Comparison of ENCODE assay signal across 7 cellular contexts in genomic region chr4:110196871-110197420, GRCh38. TPM values are rescaled to one million over a fixed set of nuclear protein-coding genes. Genes with fewer than 3 reads are reported as not detected.
DNase-seq lines count a peak whose midpoint lies in the region; ATAC-seq and TF ChIP-seq lines count a peak whose summit lies in the region.

No MANE protein-coding gene starts in this region.

- H3K36me3 ChIP-seq in endodermal cell (ENCODE audit: control insufficient read depth, insufficient read depth, low read length), result peaks cover 10% of the 10 kb centered on the region

- H3K27me3 Mint-ChIP-seq in endodermal cell (ENCODE audit: insufficient read depth) (no peaks in the 10 kb centered on the region), mesothelial cell of epicardium (ENCODE audit: low read depth) (no peaks in the 10 kb centered on the region)

- H3K27ac Mint-ChIP-seq in endodermal cell (peak overlapping the region; percentile 91), mesothelial cell of epicardium (peak overlapping the region; percentile 90)

- H3K9me3 Mint-ChIP-seq in endodermal cell (no peaks in the 10 kb centered on the region), mesothelial cell of epicardium (no peaks in the 10 kb centered on the region)

- DNase-seq in NCI-H2107 treated with DMSO at 0.1 percent for 48 hours (lab: John Stamatoyannopoulos, UW; ENCODE audit: unreplicated experiment) (peak; percentile 5), endodermal cell (no peak), mesothelial cell of epicardium (ENCODE audit: low spot score in 2 of 2, unreplicated experiment in 2 of 2) (peak; percentile 45 to 67)
- DNase-seq in activated CD8-positive, alpha-beta memory T cell treated with anti-CD3 and anti-CD28 coated beads for 48 hours (ENCODE audit: low read depth in 2 of 3, low spot score in 2 of 3), result peak; percentile 35 to 40 (median 36)
- DNase-seq in stimulated activated CD8-positive, alpha-beta memory T cell treated with anti-CD3 and anti-CD28 coated beads, Interleukin-4, amount 100 ng/mL, for 48 hours, result peak; percentile 72

- peak overlapping the region; percentile 85 for H3K27ac ChIP-seq in endodermal cell (ENCODE audit: low read depth, low read length)

- no peaks in the 10 kb centered on the region for H3K27me3 ChIP-seq in endodermal cell (ENCODE audit: control insufficient read depth, insufficient read depth, low read length, poor library complexity, severe bottlenecking)

- H3K9me3 ChIP-seq in endodermal cell (ENCODE audit: control insufficient read depth, low read length), result no peaks in the 10 kb centered on the region

- peak overlapping the region; percentile 64 for H3K9ac ChIP-seq in endodermal cell (ENCODE audit: extremely low read depth, low read length, poor library complexity, severe bottlenecking)

- H3K36me3 Mint-ChIP-seq in endodermal cell (ENCODE audit: low read depth) (peaks cover 11% of the 10 kb centered on the region), mesothelial cell of epicardium (no peaks in the 10 kb centered on the region)

- 0% methylated on average over 4 to 44 of the region's 44 CpGs for WGBS in endodermal cell (ENCODE audit: insufficient coverage in 1 of 2, insufficient read length in 1 of 2), 2 experiments

- no peaks in the 10 kb centered on the region for H3K4me1 ChIP-seq in endodermal cell (ENCODE audit: control insufficient read depth, insufficient read depth, low read length)

- peak; percentile 33 for ATAC-seq in GM18505 (IDR thresholded peaks at IDR 0.05; ENCODE audit: unreplicated experiment)
- ATAC-seq in HG02610 (IDR thresholded peaks at IDR 0.05; ENCODE audit: unreplicated experiment), result peak; percentile 28

- TF ChIP-seq CTCF in endodermal cell (conservative IDR thresholded peaks at IDR 0.05), result no peak
- no peak for TF ChIP-seq CTCF in mesothelial cell of epicardium (IDR thresholded peaks at IDR 0.05; ENCODE audit: unreplicated experiment)

- H3K4me3 ChIP-seq in endodermal cell (ENCODE audit: low read length), result peak overlapping the region; percentile 93

- TF ChIP-seq POLR2A in GM18505 (IDR thresholded peaks at IDR 0.05; ENCODE audit: borderline replicate concordance, extremely low read depth, insufficient read depth, insufficient read length), result no peak

- peak overlapping the region; percentile 95 for H3K4me3 Mint-ChIP-seq in endodermal cell
- peak overlapping the region; percentile 85 for H3K4me3 Mint-ChIP-seq in mesothelial cell of epicardium

- H3K4me1 Mint-ChIP-seq in endodermal cell (peaks cover 35% of the 10 kb centered on the region), mesothelial cell of epicardium (peaks cover 51% of the 10 kb centered on the region)

RNA-seq across cellular contexts. Expression of gene ELOVL6, which starts 1.5 kb away (rescaled TPM):
- total RNA-seq in endodermal cell (10 to 100 TPM; 43.5 to 44.8 TPM), mesothelial cell of epicardium (24.4 to 27.6 TPM (median 24.5 TPM) in 3 replicates)
- polyA plus RNA-seq in endodermal cell (2013, experiment 1 of 2), result 70.5 TPM
- polyA plus RNA-seq in endodermal cell (2013, experiment 2 of 2), result 72.7 TPM
